ENCODE assay signal across 2 cellular contexts in genomic region chr20:18271160-18271559, GRCh38.
A peak's percentile ranks its signal among the peaks of the same experiment; 100 is the strongest.
TF ChIP-seq lines count a peak whose summit lies in the region.

No MANE protein-coding gene starts in this region.

TF ChIP-seq in HepG2, 621 proteins besides CTCF, POLR2A, EP300 and RAD21:
- TF ChIP-seq ZNF160 (CRISPR knock-in tag; IDR thresholded peaks at IDR 0.05) (peak; percentile 94), MLX (CRISPR knock-in tag; IDR thresholded peaks at IDR 0.05) (no peak)

TF ChIP-seq in GM23338, 12 proteins besides CTCF, POLR2A, EP300 and RAD21:
- TF ChIP-seq STAT1 (IDR thresholded peaks at IDR 0.05; ENCODE audit: unreplicated experiment) (no peak), ZNF331 (CRISPR knock-in tag; IDR thresholded peaks at IDR 0.05; ENCODE audit: low read depth) (no peak), ETS1 (IDR thresholded peaks at IDR 0.05) (no peak), POLR2AphosphoS5 (IDR thresholded peaks at IDR 0.05; ENCODE audit: low read depth) (no peak), EZH2phosphoT487 (IDR thresholded peaks at IDR 0.05; ENCODE audit: unreplicated experiment) (no peak), NANOG (IDR thresholded peaks at IDR 0.05; ENCODE audit: borderline replicate concordance) (no peak)
